In the genomic region with DNA sequence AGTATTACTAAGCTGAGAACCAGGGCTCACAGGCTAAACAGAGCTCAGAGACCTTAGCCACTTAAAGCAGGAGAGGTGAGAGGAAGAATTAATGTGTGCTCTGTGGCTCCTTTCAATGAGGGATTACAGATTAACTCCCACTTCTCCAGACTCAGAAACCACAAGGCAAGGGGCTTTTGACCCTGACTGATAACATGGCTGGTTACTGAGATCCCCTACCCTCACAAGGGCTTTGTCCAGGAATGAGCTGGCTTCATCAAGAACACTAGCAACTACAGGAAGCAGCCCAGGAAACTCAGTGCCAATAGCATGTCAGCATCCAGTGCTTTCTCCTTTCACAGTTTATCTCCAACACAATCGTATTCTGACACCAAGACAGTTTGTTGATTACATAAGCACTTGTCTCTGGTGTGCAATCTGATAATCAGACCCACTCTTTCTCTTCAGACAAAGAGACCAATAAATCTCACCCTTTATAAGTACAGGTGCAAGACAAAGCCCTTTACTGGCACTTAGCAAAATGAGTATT, we compare ENCODE assay signal across 1 cellular context.
TF ChIP-seq lines count a peak whose summit lies in the region.

No MANE protein-coding gene starts in this region.

TF ChIP-seq in K562, 482 proteins besides CTCF, POLR2A, EP300 and RAD21:
- TF ChIP-seq CEBPG (CRISPR knock-in tag; IDR thresholded peaks at IDR 0.05) = no peak
- 0 out of 4 replicates have a peak, but pooled peaks of 1 of the 2 experiments have one; percentile 8 for TF ChIP-seq CEBPG (tag; conservative IDR thresholded peaks at IDR 0.05 in 1 of 2, IDR thresholded peaks at IDR 0.05 in 1 of 2)
- no peak for TF ChIP-seq ESRRA (IDR thresholded peaks at IDR 0.05; ENCODE audit: borderline replicate concordance, low read depth)
- TF ChIP-seq MYC (IDR thresholded peaks at IDR 0.05; ENCODE audit: low read depth, low read length) = no peak
- TF ChIP-seq MYC (CRISPR knock-in tag; IDR thresholded peaks at IDR 0.05; ENCODE audit: borderline replicate concordance, low read depth) = no peak
- no peak for TF ChIP-seq PHB (CRISPR knock-in tag; IDR thresholded peaks at IDR 0.05)
- TF ChIP-seq E2F5 (CRISPR knock-in tag; IDR thresholded peaks at IDR 0.05) = no peak
- no peak for TF ChIP-seq ZNF77 (CRISPR knock-in tag; IDR thresholded peaks at IDR 0.05)
- no peak for TF ChIP-seq HNRNPUL1 (IDR thresholded peaks at IDR 0.05; ENCODE audit: low read length)
- TF ChIP-seq THAP12 (CRISPR knock-in tag; IDR thresholded peaks at IDR 0.05) = no peak
- no peak for TF ChIP-seq ZNF3 (CRISPR knock-in tag; IDR thresholded peaks at IDR 0.05)
- TF ChIP-seq STAT5B (CRISPR knock-in tag; IDR thresholded peaks at IDR 0.05) = no peak
- TF ChIP-seq HIVEP1 (CRISPR knock-in tag; IDR thresholded peaks at IDR 0.05) = no peak
- peak; percentile 16; the same call in 1 of the 2 replicates for TF ChIP-seq SOX6 (IDR thresholded peaks at IDR 0.05)
- TF ChIP-seq TAF1 (IDR thresholded peaks at IDR 0.05; ENCODE audit: control insufficient read depth, extremely low read depth, insufficient read depth, low read length, severe bottlenecking) = no peak
- peak; percentile 59; the same call in 1 of the 2 replicates for TF ChIP-seq HMBOX1 (IDR thresholded peaks at IDR 0.05)
